13 cellular contexts compared by ENCODE assay signal in the genomic region with DNA sequence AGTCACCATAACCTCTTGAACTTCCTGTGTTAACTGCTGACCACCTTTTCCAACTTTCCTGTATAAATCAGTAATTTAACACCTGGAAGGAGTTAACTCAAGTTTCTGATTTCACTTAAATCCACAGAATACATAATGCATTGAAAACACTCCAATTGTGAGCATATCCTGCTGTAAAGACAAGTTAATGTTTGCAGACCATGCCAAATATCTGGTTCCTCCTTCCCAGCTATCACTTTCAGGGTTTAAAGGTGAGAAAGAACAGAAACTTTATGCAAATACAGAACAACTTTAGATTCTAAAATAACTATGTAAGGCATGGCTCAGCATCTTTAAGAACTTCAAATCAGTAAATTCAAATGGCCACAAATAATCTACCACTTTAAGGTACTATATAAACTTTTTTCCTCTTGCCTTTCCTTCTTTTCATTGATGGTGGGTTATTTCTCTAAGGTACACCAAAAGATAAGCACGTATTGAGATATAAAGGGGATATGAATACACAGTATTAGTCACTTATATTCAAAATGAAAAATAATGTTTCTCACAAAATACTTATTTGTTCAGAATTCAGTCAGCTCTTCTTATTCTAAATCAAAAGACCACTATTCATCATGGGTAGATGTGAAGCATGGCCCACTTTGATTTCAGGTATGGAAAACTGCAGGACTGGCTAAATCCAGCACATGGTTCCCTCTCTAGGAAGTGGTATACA.
DNase-seq lines count a peak whose midpoint lies in the region; ATAC-seq and TF ChIP-seq lines count a peak whose summit lies in the region.
"Had no signal": no experiment of that assay in that cellular context is flagged by ENCODE, and none has a peak within 500 bp of the region (broad histone marks: within the 10 kb centered on the region; RNA-seq: fewer than 3 reads in every experiment).

No MANE protein-coding gene starts in this region.

- no peaks in the 10 kb centered on the region for H3K9me3 ChIP-seq in MM.1S (replicated peaks; ENCODE audit: insufficient read depth, low read length)

- no peaks in the 10 kb centered on the region for H3K9me2 ChIP-seq in MM.1S (replicated peaks; ENCODE audit: insufficient read depth, low read length)

- no peaks in the 10 kb centered on the region for H3K79me2 ChIP-seq in MM.1S (ENCODE audit: low read length)

- no peak for TF ChIP-seq CTCF in MM.1S (IDR thresholded peaks at IDR 0.05; ENCODE audit: low read length)

- ATAC-seq in GM18519 (IDR thresholded peaks at IDR 0.05; ENCODE audit: low FRiP score, unreplicated experiment) (peak; percentile 70), GM21423 (IDR thresholded peaks at IDR 0.05; ENCODE audit: unreplicated experiment) (peak; percentile 73), HG03039 (IDR thresholded peaks at IDR 0.05; ENCODE audit: unreplicated experiment) (peak; percentile 55)

- no peak overlapping the region for H3K4me3 ChIP-seq in MM.1S (ENCODE audit: low read length)
- H3K4me3 ChIP-seq: SK-N-MC had no signal

- peaks cover 2% of the 10 kb centered on the region; the same call in 1 of the 2 replicates for H3F3A ChIP-seq in MM.1S (ENCODE audit: insufficient read depth, low read length)

- H4K20me1 ChIP-seq in MM.1S (ENCODE audit: insufficient read depth, low read length): no peaks in the 10 kb centered on the region

- no peaks in the 10 kb centered on the region for H3K36me3 ChIP-seq in MM.1S (replicated peaks; ENCODE audit: insufficient read depth, low read length)

- H3K27me3 ChIP-seq in MM.1S (replicated peaks; ENCODE audit: insufficient read depth, low read length): no peaks in the 10 kb centered on the region

- H2AFZ ChIP-seq in MM.1S (ENCODE audit: low read length): no peak overlapping the region

- H3K9ac ChIP-seq in MM.1S (ENCODE audit: low read length): no peak overlapping the region

- DNase-seq in MM.1S (peak; percentile 51), GM19238 (ENCODE audit: insufficient read length, low spot score) (no peak), activated gamma-delta T cell (lab: John Stamatoyannopoulos, UW) (no peak)
- DNase-seq in stimulated activated CD4-positive, alpha-beta T cell treated with anti-CD3 and anti-CD28 coated beads, Interleukin-1b, Interleukin-23, amount 100 ng/mL, for 48 hours: no peak
- no peak for DNase-seq in activated CD8-positive, alpha-beta memory T cell treated with anti-CD3 and anti-CD28 coated beads for 24 hours
- DNase-seq: activated CD4-positive, alpha-beta T cell treated with anti-CD3 and anti-CD28 coated beads, Interleukin-2, amount 50 U/mL, for 4 hours; HFFc6; MV-4-11; stimulated activated naive CD4-positive, alpha-beta T cell had no signal

- peaks cover 14% of the 10 kb centered on the region; the same call in 1 of the 2 replicates for H3K4me1 ChIP-seq in MM.1S (ENCODE audit: low read length)

- H3K27ac ChIP-seq in MM.1S (ENCODE audit: low read length): peak overlapping the region; percentile 57; the same call in 1 of the 2 replicates
- H3K27ac ChIP-seq: SK-N-MC had no signal

- peak overlapping the region; percentile 37; the same call in 1 of the 2 replicates for H3K4me2 ChIP-seq in MM.1S (ENCODE audit: low read depth, low read length)
